ENCODE assay signal across 1 cellular context in the genomic region with DNA sequence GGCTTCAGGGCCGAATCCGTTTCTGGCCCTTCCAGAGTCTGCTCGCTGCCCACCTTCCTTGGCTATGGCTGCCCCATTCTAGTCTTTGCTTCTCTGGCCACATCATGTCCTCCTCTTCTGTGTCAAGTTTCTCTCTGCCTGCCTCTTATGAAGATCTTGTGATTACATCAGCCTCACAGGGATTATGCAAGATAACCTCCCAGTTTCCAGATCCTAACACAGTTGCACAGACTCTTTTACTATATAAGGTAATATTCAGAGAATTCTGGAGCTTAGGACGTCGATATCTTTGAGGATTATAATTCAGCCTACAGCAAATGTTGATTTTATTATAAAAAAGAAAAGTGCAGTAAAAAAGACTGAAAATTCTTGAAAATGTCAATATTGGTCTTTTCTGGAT. TPM values are rescaled to one million over a fixed set of nuclear protein-coding genes. Genes with fewer than 3 reads are reported as not detected.
"Had no signal": no experiment of that assay in that cellular context is flagged by ENCODE, and none has a peak within 500 bp of the region (broad histone marks: within the 10 kb centered on the region; RNA-seq: fewer than 3 reads in every experiment).

No MANE protein-coding gene starts in this region.

RNA-seq across cellular contexts. Expression of a gene that starts 52.0 kb away (rescaled TPM):
- total RNA-seq: skeletal muscle tissue had no signal
